ENCODE assay signal across 22 cellular contexts in genomic region chr7:157555921-157556320, GRCh38.
DNase-seq lines count a peak whose midpoint lies in the region; ATAC-seq and TF ChIP-seq lines count a peak whose summit lies in the region.
"Had no signal": no experiment of that assay in that cellular context is flagged by ENCODE, and none has a peak within 500 bp of the region (broad histone marks: within the 10 kb centered on the region; RNA-seq: fewer than 3 reads in every experiment).

No MANE protein-coding gene starts in this region.

- no peaks in the 10 kb centered on the region for H3K27me3 ChIP-seq in left lung
- no peaks in the 10 kb centered on the region for H3K27me3 ChIP-seq in spleen (replicated peaks in 1 of 7)
- H3K27me3 ChIP-seq: SJCRH30 had no signal

- H3K4me1 ChIP-seq in left lung, result no peaks in the 10 kb centered on the region
- peaks cover 0 to 32% (median 7%) of the 10 kb centered on the region in 6 donors for H3K4me1 ChIP-seq in spleen
- H3K4me1 ChIP-seq: SJCRH30 had no signal

- peak; percentile 31 for DNase-seq in activated effector memory CD4-positive, alpha-beta T cell treated with anti-CD3 and anti-CD28 coated beads, Interleukin-2, amount 50 U/mL, for 16 hours
- DNase-seq in activated effector memory CD4-positive, alpha-beta T cell treated with Interleukin-2 at 50 U/mL for 16 hours, result no peak
- DNase-seq in WTC11 (ENCODE audit: low spot score) (peak; percentile 2), left lung (peak; percentile 9 to 11), spleen (peak; percentile 59), middle frontal gyrus (ENCODE audit: extremely low spot score, low spot score) (no peak), DMS79 treated with DMSO at 0.1 percent for 48 hours (lab: John Stamatoyannopoulos, UW) (no peak)
- DNase-seq: 8988T; CD4-positive, CD25-positive, alpha-beta regulatory T cell; COR-L47; DMS 273 treated with DMSO at 0.1 percent for 48 hours; GM23248; NCI-H1105 treated with DMSO at 0.1 percent for 48 hours; NCI-H1694; NCI-H2081 treated with DMSO at 0.1 percent for 48 hours; NCI-H774; RPMI8226; SJCRH30 had no signal

- H3K27ac ChIP-seq in left lung (no peak overlapping the region), spleen (no peak overlapping the region)
- H3K27ac ChIP-seq: GM23248, SJCRH30 had no signal

- ATAC-seq in WTC11, result no peak
- ATAC-seq in left lung, result no peak
- no peak for ATAC-seq in GM18867 (IDR thresholded peaks at IDR 0.05; ENCODE audit: unreplicated experiment)
- ATAC-seq: HCT116, K562 had no signal

- H3K36me3 ChIP-seq in left lung (no peaks in the 10 kb centered on the region), spleen (peaks cover 0 to 20% (median 3%) of the 10 kb centered on the region in 6 donors)
- H3K36me3 ChIP-seq: SJCRH30 had no signal

- POLR2A ChIA-PET in WTC11 (lab: Charles Lee), result no interaction called here

- H3K9me3 Mint-ChIP-seq in WTC11, result no peaks in the 10 kb centered on the region
- H3K9me3 Mint-ChIP-seq: CD4-positive, CD25-positive, alpha-beta regulatory T cell had no signal

- H3K4me3 Mint-ChIP-seq in WTC11, result no peak overlapping the region
- H3K4me3 Mint-ChIP-seq: B cell; CD4-positive, CD25-positive, alpha-beta regulatory T cell had no signal

- no peak for TF ChIP-seq POLR2A in spleen (IDR thresholded peaks at IDR 0.05)

- H3K27me3 Mint-ChIP-seq in WTC11 (ENCODE audit: low read depth), result no peaks in the 10 kb centered on the region; the same call in 1 of the 2 replicates
- H3K27me3 Mint-ChIP-seq: B cell; CD4-positive, CD25-positive, alpha-beta regulatory T cell had no signal

- CTCF ChIA-PET in WTC11 (lab: Charles Lee), result no interaction called here

- H3K4me3 ChIP-seq in left lung (no peak overlapping the region), spleen (no peak overlapping the region)
- H3K4me3 ChIP-seq: GM23248, K562, SJCRH30 had no signal

- H3K27ac Mint-ChIP-seq in WTC11, result no peak overlapping the region
- H3K27ac Mint-ChIP-seq: B cell; CD4-positive, CD25-positive, alpha-beta regulatory T cell had no signal

- intact Hi-C loops in left lung (cut with DNase I) (no loop called here), spleen (cut with DNase I; ENCODE audit: low total_unique reads) (no loop called here)

- H3K9me3 ChIP-seq in left lung, result no peaks in the 10 kb centered on the region
- H3K9me3 ChIP-seq in spleen, result no peaks in the 10 kb centered on the region
- H3K9me3 ChIP-seq: SJCRH30 had no signal

- H3K4me1 Mint-ChIP-seq in WTC11, result no peaks in the 10 kb centered on the region
- H3K4me1 Mint-ChIP-seq: B cell; CD4-positive, CD25-positive, alpha-beta regulatory T cell had no signal

- no peaks in the 10 kb centered on the region for H3K36me3 Mint-ChIP-seq in WTC11
- H3K36me3 Mint-ChIP-seq: CD4-positive, CD25-positive, alpha-beta regulatory T cell had no signal

- TF ChIP-seq CTCF in WTC11 (IDR thresholded peaks at IDR 0.05) (no peak), left lung (IDR thresholded peaks at IDR 0.05) (no peak), spleen (IDR thresholded peaks at IDR 0.05 in 8 of 11, conservative IDR thresholded peaks at IDR 0.05 in 3 of 11) (no peak)

- WGBS in spleen, 5 donors, result 87 to 93% (median 90%) methylated on average over 6 to 7 of the region's 7 CpGs

TF ChIP-seq in WTC11, 78 proteins besides CTCF, POLR2A, EP300 and RAD21 (continues in another document):
- TF ChIP-seq ZNF416 (CRISPR knock-in tag; IDR thresholded peaks at IDR 0.05), result no peak
- TF ChIP-seq ZNF532 (CRISPR knock-in tag; IDR thresholded peaks at IDR 0.05; ENCODE audit: borderline replicate concordance), result no peak
- no peak for TF ChIP-seq RORB (CRISPR knock-in tag; IDR thresholded peaks at IDR 0.05)
- no peak for TF ChIP-seq ARID4B (CRISPR knock-in tag; IDR thresholded peaks at IDR 0.05; ENCODE audit: borderline replicate concordance)
- no peak for TF ChIP-seq SOX15 (CRISPR knock-in tag; IDR thresholded peaks at IDR 0.05)
- no peak for TF ChIP-seq ZNF512 (CRISPR knock-in tag; IDR thresholded peaks at IDR 0.05; ENCODE audit: borderline replicate concordance)
- no peak for TF ChIP-seq ESRRA (CRISPR knock-in tag; IDR thresholded peaks at IDR 0.05; ENCODE audit: borderline replicate concordance)
- TF ChIP-seq FOXP4 (CRISPR knock-in tag; IDR thresholded peaks at IDR 0.05), result no peak

Comparison
In these comparisons a context has a peak if more than half of its experiments do, and no peak if none do; other contexts are left out.
1. DNase-seq: peak in activated effector memory CD4-positive, alpha-beta T cell treated with anti-CD3 and anti-CD28 coated beads, Interleukin-2, amount 50 U/mL, for 16 hours (single experiment), WTC11 (single experiment), left lung (2 of 2) and spleen (single experiment); none in activated effector memory CD4-positive, alpha-beta T cell treated with Interleukin-2 at 50 U/mL for 16 hours (single experiment), middle frontal gyrus (single experiment) and DMS79 treated with DMSO at 0.1 percent for 48 hours (single experiment).